In the genomic region with DNA sequence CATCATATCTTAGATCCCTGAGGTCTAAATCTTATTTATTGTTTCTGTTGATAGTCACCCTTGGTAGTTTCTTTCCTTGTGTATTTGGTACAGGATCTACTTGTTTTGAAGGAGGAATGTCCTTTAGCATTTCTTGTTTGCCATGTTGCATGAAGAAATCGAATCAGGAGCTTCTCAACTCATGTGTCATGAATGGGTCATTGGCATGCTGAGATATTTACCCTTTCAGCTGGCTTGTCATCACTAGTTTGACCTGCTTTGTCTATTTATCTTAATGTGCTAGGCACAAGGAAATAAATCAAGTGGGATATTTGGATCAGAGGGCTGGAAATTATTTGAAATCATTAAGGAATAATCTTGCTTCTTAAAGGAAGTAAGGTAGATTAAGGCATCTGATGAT, we compare ENCODE assay signal across 23 cellular contexts. TPM values are rescaled to one million over a fixed set of nuclear protein-coding genes. Genes with fewer than 3 reads are reported as not detected.
DNase-seq lines count a peak whose midpoint lies in the region; ATAC-seq, FAIRE-seq and TF ChIP-seq lines count a peak whose summit lies in the region.
"Had no signal": no experiment of that assay in that cellular context is flagged by ENCODE, and none has a peak within 500 bp of the region (broad histone marks: within the 10 kb centered on the region; RNA-seq: fewer than 3 reads in every experiment).

No MANE protein-coding gene starts in this region.

- no peaks in the 10 kb centered on the region for H4K20me1 ChIP-seq in keratinocyte (ENCODE audit: control insufficient read depth, extremely low read depth, insufficient read depth, low read length)

- no peak for TF ChIP-seq POLR2A in body of pancreas (IDR thresholded peaks at IDR 0.05)

- intact Hi-C loops in CD8-positive, alpha-beta T cell (cut with DNase I, micrococcal nuclease) = no loop called here
- intact Hi-C loops in tibial artery (cut with DNase I; ENCODE audit: low total_unique reads) = no loop called here
- intact Hi-C loops in body of pancreas (cut with DNase I) = no loop called here

- H3K9me3 ChIP-seq in CD8-positive, alpha-beta T cell (ENCODE audit: low read length) = no peaks in the 10 kb centered on the region
- no peaks in the 10 kb centered on the region for H3K9me3 ChIP-seq in keratinocyte (ENCODE audit: control insufficient read depth, low read depth, low read length)
- no peaks in the 10 kb centered on the region for H3K9me3 ChIP-seq in tibial artery
- H3K9me3 ChIP-seq in body of pancreas = no peaks in the 10 kb centered on the region
- H3K9me3 ChIP-seq: BE2C, SJSA1 had no signal

- no peaks in the 10 kb centered on the region for H3K27me3 ChIP-seq in CD8-positive, alpha-beta T cell (ENCODE audit: insufficient read depth, low read length)
- H3K27me3 ChIP-seq in keratinocyte (ENCODE audit: control insufficient read depth, extremely low read depth, insufficient read depth, low read length) (no peaks in the 10 kb centered on the region), tibial artery (no peaks in the 10 kb centered on the region), body of pancreas (no peaks in the 10 kb centered on the region)
- H3K27me3 ChIP-seq: BE2C, SJSA1 had no signal

- no peaks in the 10 kb centered on the region for H3K27me3 Mint-ChIP-seq in CD8-positive, alpha-beta T cell (ENCODE audit: low read depth)
- H3K27me3 Mint-ChIP-seq: CD4-positive, CD25-positive, alpha-beta regulatory T cell had no signal

- no peak overlapping the region for H3K9ac ChIP-seq in keratinocyte (ENCODE audit: control insufficient read depth, extremely low read depth, insufficient read depth, low read length)

- peak; percentile 81 for FAIRE-seq in keratinocyte (lab: Jason Lieb, UNC)
- FAIRE-seq: GM12891 had no signal

- POLR2A ChIA-PET in CD8-positive, alpha-beta T cell (lab: Charles Lee) = no interaction called here

- H3K4me1 ChIP-seq in CD8-positive, alpha-beta T cell (ENCODE audit: insufficient read depth, low read length) = no peaks in the 10 kb centered on the region
- H3K4me1 ChIP-seq in keratinocyte (ENCODE audit: control insufficient read depth, extremely low read depth, insufficient read depth, low read length) = peaks cover 29% of the 10 kb centered on the region
- no peaks in the 10 kb centered on the region for H3K4me1 ChIP-seq in tibial artery
- H3K4me1 ChIP-seq in body of pancreas = no peaks in the 10 kb centered on the region
- H3K4me1 ChIP-seq: BE2C, Caco-2, SJSA1 had no signal

- WGBS in body of pancreas, 2 donors = 53 to 89% methylated on average over 1 of the region's 1 CpG

- no peak for ATAC-seq in CD8-positive, alpha-beta T cell
- no peak for ATAC-seq in body of pancreas

- dilution Hi-C loops in keratinocyte (cut with MboI; ENCODE audit: extremely low pct_ligation_motif_present, low sequenced_read_pairs) = no loop called here

- peaks cover under 1% of the 10 kb centered on the region for H3K4me1 Mint-ChIP-seq in CD8-positive, alpha-beta T cell (ENCODE audit: low read depth)

- H3K9me1 ChIP-seq in keratinocyte (ENCODE audit: control insufficient read depth, extremely low read depth, insufficient read depth, low read length) = no peaks in the 10 kb centered on the region

- DNase-seq in CD8-positive, alpha-beta T cell = no peak
- DNase-seq in LNCaP clone FGC (ENCODE audit: low read depth) = peak; percentile 71
- peak; percentile 96 for DNase-seq in epithelial cell of esophagus (ENCODE audit: low read depth)
- no peak for DNase-seq in keratinocyte (ENCODE audit: low read depth, low spot score)
- no peak for DNase-seq in tibial artery
- no peak for DNase-seq in SHP77 treated with DMSO at 0.1 percent for 48 hours (lab: John Stamatoyannopoulos, UW)
- no peak for DNase-seq in body of pancreas
- DNase-seq: BE2C; Caco-2; CD4-positive, CD25-positive, alpha-beta regulatory T cell; DMS153; EL; GOT3; KBM-7; MV-4-11; NCI-H187; NCI-H2107; NCI-H2227 treated with DMSO at 0.1 percent for 48 hours; NCI-H524 had no signal

- no peak overlapping the region for H3K27ac ChIP-seq in CD8-positive, alpha-beta T cell (ENCODE audit: low read depth, low read length)
- H3K27ac ChIP-seq in keratinocyte (ENCODE audit: control insufficient read depth, insufficient read depth, low read length) (peak overlapping the region; percentile 81), tibial artery (no peak overlapping the region), body of pancreas (no peak overlapping the region)
- H3K27ac ChIP-seq: PC-9, SJSA1 had no signal

- CTCF ChIA-PET in CD8-positive, alpha-beta T cell (lab: Charles Lee) = interaction anchor here (1.0 kb wide), 1 partner anchor 48 kb away, joined by 4 read pairs; no protein-coding TSS in a partner anchor

- H3K36me3 ChIP-seq in CD8-positive, alpha-beta T cell (ENCODE audit: insufficient read depth, low read length) = peaks cover 12% of the 10 kb centered on the region
- H3K36me3 ChIP-seq in keratinocyte (ENCODE audit: control insufficient read depth in 2 of 2, extremely low read depth in 1 of 2, insufficient read depth in 2 of 2, low read length in 2 of 2) (peaks cover 0 to under 1% of the 10 kb centered on the region in 2 experiments), tibial artery (peaks cover 13 to 47% (median 25%) of the 10 kb centered on the region in 3 donors), body of pancreas (replicated peaks in 1 of 2; ENCODE audit: insufficient read depth in 1 of 2, low read depth in 2 of 2) (peaks cover 2 to 6% of the 10 kb centered on the region in 2 donors)

- no peak for TF ChIP-seq CTCF in CD8-positive, alpha-beta T cell (IDR thresholded peaks at IDR 0.05)
- TF ChIP-seq CTCF in LNCaP clone FGC (IDR thresholded peaks at IDR 0.05; ENCODE audit: control insufficient read depth, extremely low read depth, insufficient read depth) (no peak), epithelial cell of esophagus (IDR thresholded peaks at IDR 0.05; ENCODE audit: insufficient read depth, low read depth, low read length, missing control alignments) (no peak), keratinocyte (optimal IDR thresholded peaks at IDR 0.05 in 1 of 3, IDR thresholded peaks at IDR 0.05 in 1 of 3, conservative IDR thresholded peaks at IDR 0.05 in 1 of 3; ENCODE audit: extremely low read depth in 1 of 3, insufficient read depth in 2 of 3, low read length in 3 of 3) (no peak), tibial artery (IDR thresholded peaks at IDR 0.05) (no peak), body of pancreas (IDR thresholded peaks at IDR 0.05) (no peak)

- H3K4me3 ChIP-seq in CD8-positive, alpha-beta T cell (ENCODE audit: low read depth, low read length) = no peak overlapping the region
- no peak overlapping the region for H3K4me3 ChIP-seq in LNCaP clone FGC (ENCODE audit: low read depth, low read length)
- H3K4me3 ChIP-seq in epithelial cell of esophagus (ENCODE audit: low read length) = no peak overlapping the region
- H3K4me3 ChIP-seq in keratinocyte (ENCODE audit: control insufficient read depth in 2 of 3, extremely low read depth in 1 of 3, insufficient read depth in 2 of 3, low read depth in 1 of 3, low read length in 3 of 3) = no peak overlapping the region
- no peak overlapping the region for H3K4me3 ChIP-seq in tibial artery
- H3K4me3 ChIP-seq in body of pancreas = no peak overlapping the region
- H3K4me3 ChIP-seq: PC-9, SJSA1 had no signal

- no peak overlapping the region for H3K4me3 Mint-ChIP-seq in CD8-positive, alpha-beta T cell
- H3K4me3 Mint-ChIP-seq: CD4-positive, CD25-positive, alpha-beta regulatory T cell had no signal

- no peaks in the 10 kb centered on the region for H3K79me2 ChIP-seq in keratinocyte (ENCODE audit: control insufficient read depth, insufficient read depth, low read length)

- no peaks in the 10 kb centered on the region for H3K9me3 Mint-ChIP-seq in CD8-positive, alpha-beta T cell
- H3K9me3 Mint-ChIP-seq: CD4-positive, CD25-positive, alpha-beta regulatory T cell had no signal

- H3K4me2 ChIP-seq in keratinocyte (ENCODE audit: control insufficient read depth, extremely low read depth, insufficient read depth, low read depth, low read length) = no peak overlapping the region
- H3K4me2 ChIP-seq: PC-9 had no signal

- H3K27ac Mint-ChIP-seq in CD8-positive, alpha-beta T cell = peak overlapping the region; percentile 37
- H3K27ac Mint-ChIP-seq: CD4-positive, CD25-positive, alpha-beta regulatory T cell had no signal

- peaks cover 45% of the 10 kb centered on the region for H3K36me3 Mint-ChIP-seq in CD8-positive, alpha-beta T cell

- H2AFZ ChIP-seq in keratinocyte (ENCODE audit: control insufficient read depth, low read length) = no peak overlapping the region
- H2AFZ ChIP-seq: PC-9 had no signal

RNA-seq across cellular contexts. Expression of gene THEM4, which starts 23.8 kb away (rescaled TPM):
- 10 to 100 TPM; 14.3 to 16.8 TPM for total RNA-seq in CD8-positive, alpha-beta T cell
- polyA plus RNA-seq in keratinocyte = 20.1 to 23.3 TPM (median 20.2 TPM) in 3 replicates
- 3.7 TPM for polyA plus RNA-seq in keratinocyte (2011; ENCODE audit: low read depth)
- polyA plus RNA-seq in keratinocyte (2011; cell fraction: cytosol; rRNA removed) = 17.6 and 25.3 TPM in 2 replicates
- 23.2 and 24.9 TPM in 2 replicates for polyA plus RNA-seq in keratinocyte (2011; cell fraction: nucleus; rRNA removed)
- 5.7 and 11.2 TPM in 2 replicates for polyA plus RNA-seq in keratinocyte (2012; ENCODE audit: low replicate concordance)
- 4.5 to 17.6 TPM (median 12.3 TPM) in 3 replicates for polyA minus RNA-seq in keratinocyte
- polyA minus RNA-seq in keratinocyte (2011; cell fraction: cytosol; rRNA and poly(A)+ RNA removed) = 6.7 TPM
- 7.1 and 15.5 TPM in 2 replicates for polyA minus RNA-seq in keratinocyte (2011; cell fraction: nucleus; rRNA and poly(A)+ RNA removed)
- 10 to 100 TPM; 11.9 to 30.3 TPM for total RNA-seq in body of pancreas

RNA-seq across cellular contexts. Expression of gene THEM5, which starts 32.0 kb away (rescaled TPM):
- not detected for total RNA-seq in CD8-positive, alpha-beta T cell
- 0.18 to 0.61 TPM (median 0.19 TPM) in 3 replicates for polyA plus RNA-seq in keratinocyte
- polyA plus RNA-seq in keratinocyte (2011; ENCODE audit: low read depth) = 6.4 TPM
- 0.10 TPM in 1 of 2 replicates, not detected in the other for polyA plus RNA-seq in keratinocyte (2011; cell fraction: cytosol; rRNA removed)
- 0.33 TPM in 1 of 2 replicates, not detected in the other for polyA plus RNA-seq in keratinocyte (2011; cell fraction: nucleus; rRNA removed)
- 11.5 TPM in 1 of 2 replicates, not detected in the other for polyA plus RNA-seq in keratinocyte (2012; ENCODE audit: low replicate concordance)
- polyA minus RNA-seq in keratinocyte = 0.20 to 1.0 TPM (median 0.46 TPM) in 3 replicates
- not detected for polyA minus RNA-seq in keratinocyte (2011; cell fraction: cytosol; rRNA and poly(A)+ RNA removed)
- polyA minus RNA-seq in keratinocyte (2011; cell fraction: nucleus; rRNA and poly(A)+ RNA removed) = not detected in 2 replicates
- total RNA-seq in body of pancreas = not detected
- total RNA-seq: A172; Caco-2; CD4-positive, CD25-positive, alpha-beta regulatory T cell; PC-9; SJSA1 had no signal

RNA-seq across cellular contexts. Expression of gene C2CD4D, which starts 45.9 kb away (rescaled TPM):
- under 1 TPM; 0.44 to 0.65 TPM for total RNA-seq in CD8-positive, alpha-beta T cell
- 0.05 to 0.08 TPM (median 0.05 TPM) in 3 replicates for polyA plus RNA-seq in keratinocyte
- polyA plus RNA-seq in keratinocyte (2011; ENCODE audit: low read depth) = not detected
- polyA plus RNA-seq in keratinocyte (2011; cell fraction: cytosol; rRNA removed) = 0.05 TPM in 1 of 2 replicates, not detected in the other
- 0.08 and 0.09 TPM in 2 replicates for polyA plus RNA-seq in keratinocyte (2011; cell fraction: nucleus; rRNA removed)
- polyA plus RNA-seq in keratinocyte (2012; ENCODE audit: low replicate concordance) = 0.17 and 0.27 TPM in 2 replicates
- not detected in 3 replicates for polyA minus RNA-seq in keratinocyte
- not detected for polyA minus RNA-seq in keratinocyte (2011; cell fraction: cytosol; rRNA and poly(A)+ RNA removed)
- not detected in 2 replicates for polyA minus RNA-seq in keratinocyte (2011; cell fraction: nucleus; rRNA and poly(A)+ RNA removed)
- 1 to 10 TPM in 1 of 2 donors, under 1 TPM in 1; 0.26 to 2.6 TPM for total RNA-seq in body of pancreas
- total RNA-seq: A172, SJSA1 had no signal

RNA-seq across cellular contexts. Expression of gene RORC, which starts 53.9 kb away (rescaled TPM):
- total RNA-seq in CD8-positive, alpha-beta T cell = 1 to 10 TPM; 4.8 to 5.6 TPM
- 0.05 to 0.13 TPM (median 0.12 TPM) in 3 replicates for polyA plus RNA-seq in keratinocyte
- polyA plus RNA-seq in keratinocyte (2011; ENCODE audit: low read depth) = 0.77 TPM
- 0.07 and 0.16 TPM in 2 replicates for polyA plus RNA-seq in keratinocyte (2011; cell fraction: cytosol; rRNA removed)
- polyA plus RNA-seq in keratinocyte (2011; cell fraction: nucleus; rRNA removed) = 0.17 and 0.22 TPM in 2 replicates
- polyA plus RNA-seq in keratinocyte (2012; ENCODE audit: low replicate concordance) = 2.3 TPM in 1 of 2 replicates, not detected in the other
- polyA minus RNA-seq in keratinocyte = 0.10 to 0.98 TPM (median 0.10 TPM) in 3 replicates
- 0.96 TPM for polyA minus RNA-seq in keratinocyte (2011; cell fraction: cytosol; rRNA and poly(A)+ RNA removed)
- polyA minus RNA-seq in keratinocyte (2011; cell fraction: nucleus; rRNA and poly(A)+ RNA removed) = 0.54 TPM in 1 of 2 replicates, not detected in the other
- total RNA-seq in body of pancreas = 10 to 100 TPM; 32.3 to 51.4 TPM
- total RNA-seq: Caco-2, SJSA1 had no signal

Comparison
In these comparisons a context has a peak if more than half of its experiments do, and no peak if none do; other contexts are left out.
1. DNase-seq: peak in LNCaP clone FGC (single experiment) and epithelial cell of esophagus (single experiment); none in CD8-positive, alpha-beta T cell (0 of 7), keratinocyte (single experiment), tibial artery (0 of 2), SHP77 treated with DMSO at 0.1 percent for 48 hours (single experiment) and body of pancreas (0 of 4).